Comparison of ENCODE assay signal across 1 cellular context in genomic region chr12:52494518-52494917, GRCh38.
TF ChIP-seq lines count a peak whose summit lies in the region.

No MANE protein-coding gene starts in this region.

TF ChIP-seq in HCT116, 20 proteins besides CTCF, POLR2A, EP300 and RAD21:
- no peak for TF ChIP-seq REST (IDR thresholded peaks at IDR 0.05; ENCODE audit: low read depth)
- no peak for TF ChIP-seq JUND (IDR thresholded peaks at IDR 0.05)
- TF ChIP-seq POLR2AphosphoS5 (IDR thresholded peaks at IDR 0.05; ENCODE audit: low read depth, low read length): no peak
- TF ChIP-seq SP1 (IDR thresholded peaks at IDR 0.05; ENCODE audit: low read depth): no peak
- no peak for TF ChIP-seq EGR1 (IDR thresholded peaks at IDR 0.05; ENCODE audit: low read depth)
